24 cellular contexts compared by ENCODE assay signal in genomic region chr5:101611039-101611438, GRCh38.
"Had no signal": no experiment of that assay in that cellular context is flagged by ENCODE, and none has a peak within 500 bp of the region (broad histone marks: within the 10 kb centered on the region; RNA-seq: fewer than 3 reads in every experiment).

No MANE protein-coding gene starts in this region.

- H3K27me3 ChIP-seq: esophagus squamous epithelium, pancreas, right atrium auricular region, stomach, thyroid gland, upper lobe of left lung, vagina had no signal

- ATAC-seq: activated T-cell treated with anti-CD3 and anti-CD28 coated beads, Interleukin-2, amount 50 U/mL, for 72 hours; left ventricle myocardium superior; pancreas; stimulated activated naive B cell treated with anti-CD40 and anti-IgM and Interleukin-4, amounts not matched to agents 10 μg/mL and 1 μg/mL and 100 μg/mL, for 72 hours had no signal

- H3K36me3 ChIP-seq: esophagus squamous epithelium, pancreas, right atrium auricular region, stomach, thyroid gland, upper lobe of left lung, vagina had no signal

- H3K4me3 ChIP-seq: esophagus squamous epithelium, pancreas, right atrium auricular region, smooth muscle cell, stomach, thyroid gland, upper lobe of left lung, vagina had no signal

- H3K9me3 ChIP-seq: esophagus squamous epithelium, pancreas, right atrium auricular region, stomach, thyroid gland, upper lobe of left lung, vagina had no signal

- H3K4me1 ChIP-seq: esophagus squamous epithelium, pancreas, right atrium auricular region, stomach, thyroid gland, upper lobe of left lung, vagina had no signal

- DNase-seq: activated CD4-positive, alpha-beta T cell treated with anti-CD3 and anti-CD28 coated beads for 4 hours; activated CD4-positive, alpha-beta T cell treated with anti-CD3 and anti-CD28 coated beads, Interleukin-2, amount 50 U/mL, for 4 hours; activated naive CD4-positive, alpha-beta T cell treated with Interleukin-2 at 50 U/mL for 16 hours; activated T-cell treated with anti-CD3 and anti-CD28 coated beads for 4 hours; activated T-cell treated with anti-CD3 and anti-CD28 coated beads, Interleukin-2, amount 50 U/mL, for 72 hours; anterior cingulate cortex; dermis blood vessel endothelial cell; effector CD8-positive, alpha-beta T cell; esophagus squamous epithelium; foreskin melanocyte; left ventricle myocardium superior; naive B cell; nephron progenitor cell; pancreas; stimulated activated CD4-positive, alpha-beta T cell treated with anti-CD3 and anti-CD28 coated beads, Interleukin-1b, Interleukin-23, amount 100 ng/mL, for 48 hours; stimulated activated naive B cell treated with anti-CD40 and anti-IgM and Interleukin-4, amounts not matched to agents 10 μg/mL and 1 μg/mL and 100 μg/mL, for 72 hours; stomach; thyroid gland; upper lobe of left lung had no signal

- H3K27ac ChIP-seq: epithelial cell of prostate, esophagus squamous epithelium, pancreas, right atrium auricular region, stomach, thyroid gland, upper lobe of left lung, vagina, VCaP had no signal
